Comparison of ENCODE assay signal across 15 cellular contexts in genomic region chr18:44743626-44744025, GRCh38.
DNase-seq lines count a peak whose midpoint lies in the region; ATAC-seq and TF ChIP-seq lines count a peak whose summit lies in the region.
"Had no signal": no experiment of that assay in that cellular context is flagged by ENCODE, and none has a peak within 500 bp of the region (broad histone marks: within the 10 kb centered on the region; RNA-seq: fewer than 3 reads in every experiment).

No MANE protein-coding gene starts in this region.

- peaks cover 30% of the 10 kb centered on the region for H3K79me1 ChIP-seq in mesenchymal stem cell (replicated peaks; ENCODE audit: low read length, poor library complexity, severe bottlenecking)

- DNase-seq in breast epithelium (ENCODE audit: low spot score in 2 of 2) (no peak), mammary epithelial cell (no peak), mesenchymal stem cell (no peak), transverse colon (no peak), upper lobe of right lung (no peak), mucosa of descending colon (no peak)
- no peak for DNase-seq in effector CD8-positive, alpha-beta T cell (lab: John Stamatoyannopoulos, UW)
- DNase-seq: activated CD4-positive, alpha-beta T cell treated with anti-CD3 and anti-CD28 coated beads for 1 hour; MG63; stimulated activated CD4-positive, alpha-beta T cell treated with anti-CD3 and anti-CD28 coated beads, Interleukin-12 subunit alpha, Interleukin-12 subunit beta, amount 100 ng/mL, for 4 hours; T-cell had no signal

- TF ChIP-seq CTCF in breast epithelium (IDR thresholded peaks at IDR 0.05) (no peak), mammary epithelial cell (conservative IDR thresholded peaks at IDR 0.05 in 1 of 2, IDR thresholded peaks at IDR 0.05 in 1 of 2; ENCODE audit: extremely low read depth in 1 of 2, insufficient read depth in 1 of 2, low read depth in 1 of 2, low read length in 2 of 2) (no peak), transverse colon (IDR thresholded peaks at IDR 0.05) (no peak), upper lobe of right lung (IDR thresholded peaks at IDR 0.05) (no peak), mucosa of descending colon (IDR thresholded peaks at IDR 0.05) (no peak)

- peaks cover 44% of the 10 kb centered on the region for H3K79me2 ChIP-seq in mammary epithelial cell (ENCODE audit: insufficient read depth, low read length)

- no peak overlapping the region for H3K9ac ChIP-seq in mammary epithelial cell (ENCODE audit: insufficient read depth, low read length)
- H3K9ac ChIP-seq in mesenchymal stem cell (ENCODE audit: low read length): peak overlapping the region; percentile 58

- ATAC-seq in upper lobe of right lung (no peak), mucosa of descending colon (no peak)
- ATAC-seq: activated naive CD4-positive, alpha-beta T cell treated with anti-CD3 and anti-CD28 coated beads, Interleukin-2, amount 50 U/mL, for 72 hours; esophagus mucosa; T-cell had no signal

- CTCF ChIA-PET in mammary epithelial cell (lab: Charles Lee; ENCODE audit: low non-redundant PET): no interaction called here

- H2AK5ac ChIP-seq in mesenchymal stem cell (ENCODE audit: low read length, severe bottlenecking): no peak overlapping the region

- H3K36me3 ChIP-seq in breast epithelium (no peaks in the 10 kb centered on the region), mammary epithelial cell (ENCODE audit: insufficient read depth, low read length) (peaks cover 4% of the 10 kb centered on the region), mesenchymal stem cell (ENCODE audit: control insufficient read depth in 1 of 2, insufficient read depth in 2 of 2, low read depth in 1 of 2, low read length in 2 of 2) (peaks cover 8 to 9% of the 10 kb centered on the region in 2 experiments), transverse colon (no peaks in the 10 kb centered on the region), upper lobe of right lung (no peaks in the 10 kb centered on the region), mucosa of descending colon (ENCODE audit: low read depth) (no peaks in the 10 kb centered on the region)
- H3K36me3 ChIP-seq: MG63, suprapubic skin had no signal

- H2BK12ac ChIP-seq in mesenchymal stem cell (ENCODE audit: low read length in 2 of 2): no peak overlapping the region

- no peak overlapping the region for H2BK15ac ChIP-seq in mesenchymal stem cell (ENCODE audit: low read depth, poor library complexity, severe bottlenecking)

- TF ChIP-seq POLR2A in breast epithelium (IDR thresholded peaks at IDR 0.05) (no peak), transverse colon (IDR thresholded peaks at IDR 0.05) (no peak)

- no peak overlapping the region for H4K91ac ChIP-seq in mesenchymal stem cell (ENCODE audit: low read length)

- H3K27ac ChIP-seq in breast epithelium (peak overlapping the region; percentile 64 to 68), mammary epithelial cell (ENCODE audit: insufficient read depth, low read depth, low read length) (no peak overlapping the region), angular gyrus (ENCODE audit: low read depth, low read length) (peak overlapping the region; percentile 65), mesenchymal stem cell (ENCODE audit: low read length, poor library complexity, severe bottlenecking) (no peak overlapping the region), transverse colon (peak overlapping the region; percentile 51 to 71 (median 63)), upper lobe of right lung (no peak overlapping the region)

- H3K4me3 ChIP-seq in breast epithelium (no peak overlapping the region), mammary epithelial cell (replicated peaks in 1 of 3; ENCODE audit: insufficient read depth in 1 of 3, low read depth in 2 of 3, low read length in 3 of 3) (no peak overlapping the region), mesenchymal stem cell (ENCODE audit: insufficient read depth in 1 of 2, low read depth in 1 of 2, low read length in 2 of 2) (peak overlapping the region in 1 of 2 experiments; percentile 33), transverse colon (no peak overlapping the region), upper lobe of right lung (no peak overlapping the region), mucosa of descending colon (no peak overlapping the region)
- H3K4me3 ChIP-seq: MG63, suprapubic skin had no signal

- no peak overlapping the region for H4K8ac ChIP-seq in mesenchymal stem cell (ENCODE audit: low read length)

- H4K20me1 ChIP-seq in mammary epithelial cell (ENCODE audit: insufficient read depth, low read length): no peaks in the 10 kb centered on the region

- intact Hi-C loops in breast epithelium (cut with DNase I; ENCODE audit: low total_unique reads): no loop called here
- intact Hi-C loops in mammary epithelial cell (cut with micrococcal nuclease): no loop called here
- intact Hi-C loops in transverse colon (cut with DNase I; ENCODE audit: low total_unique reads): loop anchor here (5.0 kb wide), 1 partner anchor 59 kb away; no protein-coding TSS in a partner anchor
- intact Hi-C loops in upper lobe of right lung (cut with DNase I): no loop called here
- intact Hi-C loops in mucosa of descending colon (cut with DNase I, micrococcal nuclease): no loop called here

- H3K14ac ChIP-seq in mesenchymal stem cell (ENCODE audit: low read length in 2 of 2): no peak overlapping the region

- no peak overlapping the region for H3K4ac ChIP-seq in mesenchymal stem cell (ENCODE audit: low read depth in 1 of 2, low read length in 2 of 2)

- H3K9me3 ChIP-seq in breast epithelium (no peaks in the 10 kb centered on the region), mammary epithelial cell (replicated peaks; ENCODE audit: insufficient read depth, low read length) (no peaks in the 10 kb centered on the region), mesenchymal stem cell (ENCODE audit: control insufficient read depth, low read length) (no peaks in the 10 kb centered on the region), transverse colon (no peaks in the 10 kb centered on the region), upper lobe of right lung (no peaks in the 10 kb centered on the region), mucosa of descending colon (no peaks in the 10 kb centered on the region)
- H3K9me3 ChIP-seq: MG63, suprapubic skin had no signal

- no peak for TF ChIP-seq EP300 in transverse colon (IDR thresholded peaks at IDR 0.05; ENCODE audit: low read depth)

- H2BK120ac ChIP-seq in mesenchymal stem cell (ENCODE audit: low read depth, low read length): no peak overlapping the region

- no peak overlapping the region for H3K23ac ChIP-seq in mesenchymal stem cell (ENCODE audit: low read length in 2 of 2)

- 100% methylated on average over 1 of the region's 2 CpGs for WGBS in mammary epithelial cell (ENCODE audit: low coverage, missing lambda C conversion rate)
- WGBS in mesenchymal stem cell: 92% methylated on average over 2 of the region's 2 CpGs
- WGBS in transverse colon (ENCODE audit: low coverage in 1 of 2), 2 donors: 67% methylated on average over 2 of the region's 2 CpGs; no CpG with 5 or more reads in 1 of the 2 donors

- H3K27me3 ChIP-seq in breast epithelium: no peaks in the 10 kb centered on the region
- H3K27me3 ChIP-seq in mammary epithelial cell (ENCODE audit: insufficient read depth, low read length): no peaks in the 10 kb centered on the region
- H3K27me3 ChIP-seq in mesenchymal stem cell (ENCODE audit: control insufficient read depth in 1 of 2, insufficient read depth in 1 of 2, low read length in 2 of 2): no peaks in the 10 kb centered on the region
- no peaks in the 10 kb centered on the region for H3K27me3 ChIP-seq in transverse colon
- H3K27me3 ChIP-seq in upper lobe of right lung: no peaks in the 10 kb centered on the region
- H3K27me3 ChIP-seq: MG63, suprapubic skin had no signal

- in situ Hi-C loops in mammary epithelial cell (cut with MboI; ENCODE audit: low sequenced_read_pairs in 2 of 2) (no loop called here), transverse colon (cut with MboI; ENCODE audit: low pct_ligation_motif_present in 1 of 4, low pct_unique_long_range_greater_than_20kb in 1 of 4, low sequenced_read_pairs in 3 of 4) (no loop called here)

- dilution Hi-C loops in mammary epithelial cell (cut with HindIII; ENCODE audit: low sequenced_read_pairs): no loop called here

- H3K4me1 ChIP-seq in breast epithelium (peaks cover 2 to 6% of the 10 kb centered on the region in 2 donors), mammary epithelial cell (ENCODE audit: insufficient read depth, low read length) (peaks cover 17% of the 10 kb centered on the region), mesenchymal stem cell (ENCODE audit: control insufficient read depth, insufficient read depth, low read depth, low read length) (peaks cover 18% of the 10 kb centered on the region), transverse colon (peaks cover 0 to 45% (median 24%) of the 10 kb centered on the region in 4 donors), upper lobe of right lung (peaks cover 7% of the 10 kb centered on the region), mucosa of descending colon (ENCODE audit: low read depth) (no peaks in the 10 kb centered on the region)

- no TSS peak for BruUV-seq in mammary epithelial cell (replicated peaks; lab: Mats Ljungman, UMichigan)

- no peak overlapping the region for H2AFZ ChIP-seq in mammary epithelial cell (ENCODE audit: low read depth, low read length)
- H2AFZ ChIP-seq in mesenchymal stem cell (ENCODE audit: low read depth, low read length): no peak overlapping the region

- H3K4me2 ChIP-seq in mammary epithelial cell (ENCODE audit: insufficient read depth, low read depth, low read length): no peak overlapping the region
- no peak overlapping the region for H3K4me2 ChIP-seq in mesenchymal stem cell (ENCODE audit: low read length, poor library complexity, severe bottlenecking)

- no peak overlapping the region for H2BK5ac ChIP-seq in mesenchymal stem cell (ENCODE audit: low read depth, low read length, poor library complexity, severe bottlenecking)

- no peak overlapping the region for H3K18ac ChIP-seq in mesenchymal stem cell (ENCODE audit: low read depth in 1 of 2, low read length in 2 of 2)

Comparison
In these comparisons a context has a peak if more than half of its experiments do, and no peak if none do; other contexts are left out.
1. H3K27ac ChIP-seq: peak in breast epithelium (2 of 2), angular gyrus (single experiment) and transverse colon (4 of 4); none in mammary epithelial cell (single experiment), mesenchymal stem cell (single experiment) and upper lobe of right lung (single experiment).